Comparison of ENCODE assay signal across 8 cellular contexts in genomic region chr19:1942078-1942933, GRCh38. TPM values are rescaled to one million over a fixed set of nuclear protein-coding genes. Genes with fewer than 3 reads are reported as not detected.
A peak's percentile ranks its signal among the peaks of the same experiment; 100 is the strongest.
DNase-seq lines count a peak whose midpoint lies in the region; ATAC-seq, FAIRE-seq and TF ChIP-seq lines count a peak whose summit lies in the region.

No MANE protein-coding gene starts in this region.

- peak; percentile 30 to 35 for ATAC-seq in CD4-positive, CD25-positive, alpha-beta regulatory T cell (ENCODE audit: low read depth in 2 of 2)
- ATAC-seq in HG02885 (IDR thresholded peaks at IDR 0.05; ENCODE audit: poor library complexity, unreplicated experiment) = no peak

- H3K27ac ChIP-seq in CD4-positive, CD25-positive, alpha-beta regulatory T cell (ENCODE audit: insufficient read depth, low read length, poor library complexity, severe bottlenecking) = peak overlapping the region; percentile 90
- H3K27ac ChIP-seq in endothelial cell of umbilical vein (ENCODE audit: insufficient read depth, low read depth, low read length) = peak overlapping the region; percentile 56

- intact Hi-C loops in endothelial cell of umbilical vein (cut with micrococcal nuclease) = no loop called here

- H3K4me3 ChIP-seq in CD4-positive, CD25-positive, alpha-beta regulatory T cell (ENCODE audit: low read depth, low read length) = peak overlapping the region; percentile 76
- H3K4me3 ChIP-seq in endothelial cell of umbilical vein (replicated peaks in 1 of 3; ENCODE audit: insufficient read depth in 1 of 3, low read depth in 1 of 3, low read length in 3 of 3) (peak overlapping the region; percentile 35 to 95 (median 49)), mononuclear cell (ENCODE audit: low read length) (peak overlapping the region; percentile 80)

- BruUV-seq in endothelial cell of umbilical vein (replicated peaks; lab: Mats Ljungman, UMichigan) = no TSS peak

- dilution Hi-C loops in endothelial cell of umbilical vein (cut with MboI; ENCODE audit: extremely low pct_ligation_motif_present, low sequenced_read_pairs) = no loop called here

- peaks cover 3% of the 10 kb centered on the region for H3K36me3 ChIP-seq in CD4-positive, CD25-positive, alpha-beta regulatory T cell (ENCODE audit: control insufficient read depth, insufficient read depth, low read length)
- H3K36me3 ChIP-seq in endothelial cell of umbilical vein (ENCODE audit: control insufficient read depth in 2 of 2, extremely low read depth in 1 of 2, insufficient read depth in 2 of 2, low read length in 2 of 2) = no peaks in the 10 kb centered on the region

- no peaks in the 10 kb centered on the region for H3K9me3 Mint-ChIP-seq in CD4-positive, CD25-positive, alpha-beta regulatory T cell

- CTCF ChIA-PET in endothelial cell of umbilical vein (lab: Charles Lee) = interaction anchor here (0.6 to 1.6 kb wide), 3 partner anchors 13 to 78 kb away, joined by 3 to 6 read pairs (median 4); no protein-coding TSS in a partner anchor

- H2AFZ ChIP-seq in endothelial cell of umbilical vein (ENCODE audit: low read depth, low read length) = no peak overlapping the region

- POLR2A ChIA-PET in endothelial cell of umbilical vein (lab: Charles Lee) = no interaction called here

- H3K4me3 Mint-ChIP-seq in CD4-positive, CD25-positive, alpha-beta regulatory T cell = peak overlapping the region; percentile 89 to 97 (median 94)

- peak; percentile 59 to 76 (median 69) for DNase-seq in CD4-positive, CD25-positive, alpha-beta regulatory T cell
- peak; percentile 86 for DNase-seq in H54 (ENCODE audit: insufficient read length, low spot score)
- peak; percentile 59 to 74 for DNase-seq in NOMO-1 (lab: John Stamatoyannopoulos, UW; ENCODE audit: unreplicated experiment in 2 of 2)
- DNase-seq in activated T-cell treated with anti-CD3 and anti-CD28 coated beads for 24 hours (ENCODE audit: low read depth) = peak; percentile 55
- peak; percentile 81 for DNase-seq in endothelial cell of umbilical vein (ENCODE audit: low read depth, low spot score)
- DNase-seq in stimulated activated CD8-positive, alpha-beta memory T cell treated with anti-CD3 and anti-CD28 coated beads, Interleukin-4, amount 100 ng/mL, for 24 hours (ENCODE audit: low read depth) = peak; percentile 62

- peak overlapping the region; percentile 71 for H3K9ac ChIP-seq in endothelial cell of umbilical vein (replicated peaks; ENCODE audit: extremely low read depth, insufficient read depth, low read length)

- no peaks in the 10 kb centered on the region for H3K9me3 ChIP-seq in CD4-positive, CD25-positive, alpha-beta regulatory T cell (ENCODE audit: control insufficient read depth in 2 of 2, low read length in 2 of 2)
- H3K9me3 ChIP-seq in endothelial cell of umbilical vein (replicated peaks; ENCODE audit: control insufficient read depth, insufficient read depth, low read length) (no peaks in the 10 kb centered on the region), mononuclear cell (ENCODE audit: low read depth, low read length) (no peaks in the 10 kb centered on the region)

- no peaks in the 10 kb centered on the region for H3K9me1 ChIP-seq in endothelial cell of umbilical vein (replicated peaks; ENCODE audit: control insufficient read depth, extremely low read depth, insufficient read depth, low read length)

- no peak for TF ChIP-seq CTCF in endothelial cell of umbilical vein (IDR thresholded peaks at IDR 0.05; ENCODE audit: extremely low read depth in 1 of 2, insufficient read depth in 1 of 2, low read depth in 1 of 2, low read length in 2 of 2)

- H3K4me1 Mint-ChIP-seq in CD4-positive, CD25-positive, alpha-beta regulatory T cell = peaks cover 6 to 34% (median 16%) of the 10 kb centered on the region in 4 donors

- H3K79me2 ChIP-seq in endothelial cell of umbilical vein (ENCODE audit: control insufficient read depth, insufficient read depth, low read length) = peaks cover 54% of the 10 kb centered on the region

- H3K4me1 ChIP-seq in CD4-positive, CD25-positive, alpha-beta regulatory T cell (ENCODE audit: control insufficient read depth, insufficient read depth, low read length, poor library complexity, severe bottlenecking) = peaks cover 33% of the 10 kb centered on the region
- H3K4me1 ChIP-seq in endothelial cell of umbilical vein (ENCODE audit: control insufficient read depth, extremely low read depth, insufficient read depth, low read length) (peaks cover 19% of the 10 kb centered on the region), mononuclear cell (ENCODE audit: insufficient read depth, low read length) (peaks cover 43% of the 10 kb centered on the region)

- TF ChIP-seq POLR2A in H54 (IDR thresholded peaks at IDR 0.05; ENCODE audit: low read depth, low read length) = peak; percentile 7; the same call in 1 of the 2 replicates
- TF ChIP-seq POLR2A in endothelial cell of umbilical vein (IDR thresholded peaks at IDR 0.05; ENCODE audit: low read depth, low read length) = no peak

- H3K27me3 Mint-ChIP-seq in CD4-positive, CD25-positive, alpha-beta regulatory T cell = peaks cover 12% of the 10 kb centered on the region

- no peaks in the 10 kb centered on the region for H3K27me3 ChIP-seq in CD4-positive, CD25-positive, alpha-beta regulatory T cell (ENCODE audit: control insufficient read depth, insufficient read depth, low read length)
- H3K27me3 ChIP-seq in endothelial cell of umbilical vein (ENCODE audit: control insufficient read depth in 2 of 2, insufficient read depth in 2 of 2, low read length in 2 of 2) = no peaks in the 10 kb centered on the region
- no peaks in the 10 kb centered on the region for H3K27me3 ChIP-seq in mononuclear cell (ENCODE audit: insufficient read depth, low read length)

- no peaks in the 10 kb centered on the region for H3K36me3 Mint-ChIP-seq in CD4-positive, CD25-positive, alpha-beta regulatory T cell

- no peaks in the 10 kb centered on the region for H4K20me1 ChIP-seq in endothelial cell of umbilical vein (replicated peaks; ENCODE audit: control insufficient read depth, extremely low read depth, insufficient read depth, low read length)

- H3K4me2 ChIP-seq in endothelial cell of umbilical vein (ENCODE audit: insufficient read depth, low read length) = peak overlapping the region; percentile 57

- peak overlapping the region; percentile 95 to 98 (median 95) for H3K27ac Mint-ChIP-seq in CD4-positive, CD25-positive, alpha-beta regulatory T cell

- no peak for FAIRE-seq in H54 (lab: Jason Lieb, UNC)
- peak; percentile 79 for FAIRE-seq in endothelial cell of umbilical vein (lab: Jason Lieb, UNC)

TF ChIP-seq in endothelial cell of umbilical vein, 7 proteins besides CTCF, POLR2A, EP300 and RAD21 (continues in another document):
- no peak for TF ChIP-seq FOS (IDR thresholded peaks at IDR 0.05; ENCODE audit: borderline replicate concordance, insufficient read depth, low read length)

RNA-seq across cellular contexts. Expression of gene CSNK1G2, which starts 1.3 kb away (rescaled TPM):
- total RNA-seq in CD4-positive, CD25-positive, alpha-beta regulatory T cell = 101 TPM
- polyA plus RNA-seq in CD4-positive, CD25-positive, alpha-beta regulatory T cell = 10 to 100 TPM; 15.3 to 19.9 (median 17.3) TPM
- total RNA-seq in endothelial cell of umbilical vein (93.8 and 96.6 TPM in 2 replicates), mononuclear cell (96.7 TPM)
- polyA plus RNA-seq in endothelial cell of umbilical vein = 110 and 134 TPM in 2 replicates
- 38.8 and 65.3 TPM in 2 replicates for polyA plus RNA-seq in endothelial cell of umbilical vein (2011; cell fraction: cytosol; rRNA removed)
- 260 and 290 TPM in 2 replicates for polyA plus RNA-seq in endothelial cell of umbilical vein (2011; cell fraction: nucleus; rRNA removed)
- 55.9 and 84.3 TPM in 2 replicates for polyA plus RNA-seq in endothelial cell of umbilical vein (2012)
- 54.4 and 69.3 TPM in 2 replicates for polyA minus RNA-seq in endothelial cell of umbilical vein
- polyA minus RNA-seq in endothelial cell of umbilical vein (2011; cell fraction: cytosol; rRNA and poly(A)+ RNA removed) = 32.7 TPM
- 30.7 and 61.8 TPM in 2 replicates for polyA minus RNA-seq in endothelial cell of umbilical vein (2011; cell fraction: nucleus; rRNA and poly(A)+ RNA removed)

RNA-seq across cellular contexts. Expression of gene ADAT3, which starts 37.1 kb away (rescaled TPM):
- total RNA-seq in CD4-positive, CD25-positive, alpha-beta regulatory T cell = 6.9 TPM
- polyA plus RNA-seq in CD4-positive, CD25-positive, alpha-beta regulatory T cell = 1 to 10 TPM; 4.4 to 8.8 (median 6.0) TPM
- total RNA-seq in endothelial cell of umbilical vein (8.0 and 11.7 TPM in 2 replicates), mononuclear cell (2.9 TPM)
- 5.7 and 8.6 TPM in 2 replicates for polyA plus RNA-seq in endothelial cell of umbilical vein
- polyA plus RNA-seq in endothelial cell of umbilical vein (2011; cell fraction: cytosol; rRNA removed) = 1.1 and 2.6 TPM in 2 replicates
- polyA plus RNA-seq in endothelial cell of umbilical vein (2011; cell fraction: nucleus; rRNA removed) = 3.4 and 3.8 TPM in 2 replicates
- polyA plus RNA-seq in endothelial cell of umbilical vein (2012) = 1.7 and 2.9 TPM in 2 replicates
- polyA minus RNA-seq in endothelial cell of umbilical vein = 2.0 and 3.3 TPM in 2 replicates
- 5.0 TPM for polyA minus RNA-seq in endothelial cell of umbilical vein (2011; cell fraction: cytosol; rRNA and poly(A)+ RNA removed)
- 2.8 and 7.1 TPM in 2 replicates for polyA minus RNA-seq in endothelial cell of umbilical vein (2011; cell fraction: nucleus; rRNA and poly(A)+ RNA removed)

RNA-seq across cellular contexts. Expression of gene SCAMP4, which starts 37.1 kb away (rescaled TPM):
- 20.8 TPM for total RNA-seq in CD4-positive, CD25-positive, alpha-beta regulatory T cell
- polyA plus RNA-seq in CD4-positive, CD25-positive, alpha-beta regulatory T cell = 10 to 100 TPM in 2 of 4 donors, 1 to 10 TPM in 2; 8.2 to 20.3 (median 10.0) TPM
- total RNA-seq in endothelial cell of umbilical vein = 68.2 and 72.2 TPM in 2 replicates
- polyA plus RNA-seq in endothelial cell of umbilical vein = 24.4 and 29.6 TPM in 2 replicates
- polyA plus RNA-seq in endothelial cell of umbilical vein (2011; cell fraction: cytosol; rRNA removed) = 16.1 and 22.8 TPM in 2 replicates
- polyA plus RNA-seq in endothelial cell of umbilical vein (2011; cell fraction: nucleus; rRNA removed) = 33.4 and 36.5 TPM in 2 replicates
- polyA plus RNA-seq in endothelial cell of umbilical vein (2012) = 28.5 and 51.3 TPM in 2 replicates
- 23.8 and 26.8 TPM in 2 replicates for polyA minus RNA-seq in endothelial cell of umbilical vein
- polyA minus RNA-seq in endothelial cell of umbilical vein (2011; cell fraction: cytosol; rRNA and poly(A)+ RNA removed) = 29.4 TPM
- 16.2 and 22.0 TPM in 2 replicates for polyA minus RNA-seq in endothelial cell of umbilical vein (2011; cell fraction: nucleus; rRNA and poly(A)+ RNA removed)
- total RNA-seq in mononuclear cell = 20.1 TPM

RNA-seq across cellular contexts. Expression of gene ABHD17A, which starts 57.0 kb away (rescaled TPM):
- total RNA-seq in CD4-positive, CD25-positive, alpha-beta regulatory T cell = 148 TPM
- polyA plus RNA-seq in CD4-positive, CD25-positive, alpha-beta regulatory T cell = 100 to 1,000 TPM; 139 to 202 (median 159) TPM
- total RNA-seq in endothelial cell of umbilical vein (89.8 and 97.0 TPM in 2 replicates), mononuclear cell (97.8 TPM)
- 143 and 179 TPM in 2 replicates for polyA plus RNA-seq in endothelial cell of umbilical vein
- polyA plus RNA-seq in endothelial cell of umbilical vein (2011; cell fraction: cytosol; rRNA removed) = 38.4 and 71.7 TPM in 2 replicates
- polyA plus RNA-seq in endothelial cell of umbilical vein (2011; cell fraction: nucleus; rRNA removed) = 76.9 and 77.9 TPM in 2 replicates
- 29.4 and 57.3 TPM in 2 replicates for polyA plus RNA-seq in endothelial cell of umbilical vein (2012)
- 41.1 and 52.8 TPM in 2 replicates for polyA minus RNA-seq in endothelial cell of umbilical vein
- 28.8 TPM for polyA minus RNA-seq in endothelial cell of umbilical vein (2011; cell fraction: cytosol; rRNA and poly(A)+ RNA removed)
- polyA minus RNA-seq in endothelial cell of umbilical vein (2011; cell fraction: nucleus; rRNA and poly(A)+ RNA removed) = 11.6 and 18.8 TPM in 2 replicates
